ENCODE assay signal across 8 cellular contexts in genomic region chr17:79991140-79991923, GRCh38. TPM values are rescaled to one million over a fixed set of nuclear protein-coding genes. Genes with fewer than 3 reads are reported as not detected.
A peak's percentile ranks its signal among the peaks of the same experiment; 100 is the strongest.
DNase-seq lines count a peak whose midpoint lies in the region; ATAC-seq and TF ChIP-seq lines count a peak whose summit lies in the region.

No MANE protein-coding gene starts in this region.

- intact Hi-C loops in left ventricle myocardium inferior (cut with micrococcal nuclease) (no loop called here), aorta (cut with DNase I) (loop anchor here (2.0 to 5.0 kb wide), 3 partner anchors 149 to 249 kb away; no protein-coding TSS in a partner anchor)

- H3K4me3 ChIP-seq in left ventricle myocardium inferior (peak overlapping the region; percentile 61), aorta (ENCODE audit: low read length in 2 of 2) (no peak overlapping the region)

- no peaks in the 10 kb centered on the region for H3K27me3 Mint-ChIP-seq in activated naive CD8-positive, alpha-beta T cell treated with anti-CD3 and anti-CD28 coated beads, Interleukin-2, amount 50 U/mL, for 24 hours

- peak overlapping the region; percentile 83 for H3K4me3 Mint-ChIP-seq in activated naive CD8-positive, alpha-beta T cell treated with anti-CD3 and anti-CD28 coated beads, Interleukin-2, amount 50 U/mL, for 24 hours

- peak overlapping the region; percentile 72 for H3K27ac ChIP-seq in left ventricle myocardium inferior (replicated peaks)
- H3K27ac ChIP-seq in aorta (ENCODE audit: low read depth in 1 of 2, low read length in 2 of 2) = no peak overlapping the region

- H3K36me3 Mint-ChIP-seq in activated naive CD8-positive, alpha-beta T cell treated with anti-CD3 and anti-CD28 coated beads, Interleukin-2, amount 50 U/mL, for 24 hours (ENCODE audit: low read depth) = no peaks in the 10 kb centered on the region

- H3K36me3 ChIP-seq in ES-I3 (ENCODE audit: insufficient read depth, low read length) (no peaks in the 10 kb centered on the region), left ventricle myocardium inferior (no peaks in the 10 kb centered on the region), aorta (ENCODE audit: control insufficient read depth in 1 of 2, insufficient read depth in 2 of 2, low read length in 1 of 2) (no peaks in the 10 kb centered on the region)

- H3K4me1 ChIP-seq in ES-I3 (ENCODE audit: insufficient read depth, low read length) (peaks cover 42% of the 10 kb centered on the region), left ventricle myocardium inferior (peaks cover 61% of the 10 kb centered on the region), aorta (ENCODE audit: control insufficient read depth in 1 of 2, insufficient read depth in 2 of 2, low read length in 2 of 2) (no peaks in the 10 kb centered on the region)

- H3K27me3 ChIP-seq in left ventricle myocardium inferior (ENCODE audit: low read depth) = no peaks in the 10 kb centered on the region
- H3K27me3 ChIP-seq in aorta (ENCODE audit: control insufficient read depth in 1 of 2, insufficient read depth in 2 of 2, low read length in 1 of 2) = no peaks in the 10 kb centered on the region

- peak overlapping the region; percentile 14 for H3K27ac Mint-ChIP-seq in activated naive CD8-positive, alpha-beta T cell treated with anti-CD3 and anti-CD28 coated beads, Interleukin-2, amount 50 U/mL, for 24 hours

- ATAC-seq in activated naive CD8-positive, alpha-beta T cell treated with anti-CD3 and anti-CD28 coated beads, Interleukin-2, amount 50 U/mL, for 24 hours = peak; percentile 72
- ATAC-seq in aorta (ENCODE audit: low FRiP score) (peak; percentile 74), GM18868 (IDR thresholded peaks at IDR 0.05; ENCODE audit: unreplicated experiment) (no peak)

- H3K9me3 ChIP-seq in ES-I3 (ENCODE audit: control insufficient read depth, insufficient read depth, low read length) (no peaks in the 10 kb centered on the region), left ventricle myocardium inferior (replicated peaks) (no peaks in the 10 kb centered on the region), aorta (ENCODE audit: control insufficient read depth, low read length) (no peaks in the 10 kb centered on the region)

- 29 to 33% methylated on average over 23 to 30 of the region's 30 CpGs for WGBS in aorta, 2 donors

- TF ChIP-seq CTCF in left ventricle myocardium inferior (IDR thresholded peaks at IDR 0.05; ENCODE audit: borderline replicate concordance) = peak; percentile 71

- DNase-seq in NCI-H128 (lab: John Stamatoyannopoulos, UW; ENCODE audit: unreplicated experiment) = peak; percentile 47
- peak; percentile 56 to 85 (median 70) for DNase-seq in T-helper 1 cell
- peak; percentile 87 for DNase-seq in activated naive CD8-positive, alpha-beta T cell treated with anti-CD3 and anti-CD28 coated beads, Interleukin-2, amount 50 U/mL, for 24 hours
- peak; percentile 83 for DNase-seq in left ventricle myocardium inferior
- DNase-seq in putamen (ENCODE audit: low spot score) = peak; percentile 74
- DNase-seq in aorta = peak; percentile 86 to 93

- no peaks in the 10 kb centered on the region for H3K9me3 Mint-ChIP-seq in activated naive CD8-positive, alpha-beta T cell treated with anti-CD3 and anti-CD28 coated beads, Interleukin-2, amount 50 U/mL, for 24 hours

- H3K9ac ChIP-seq in ES-I3 (ENCODE audit: low read depth, low read length) = peak overlapping the region; percentile 56; the same call in 1 of the 2 replicates

- peaks cover 60% of the 10 kb centered on the region for H3K4me1 Mint-ChIP-seq in activated naive CD8-positive, alpha-beta T cell treated with anti-CD3 and anti-CD28 coated beads, Interleukin-2, amount 50 U/mL, for 24 hours

RNA-seq across cellular contexts. Expression of gene TBC1D16, which starts 44.3 kb away (rescaled TPM):
- 15.9 TPM for total RNA-seq in left ventricle myocardium inferior
- 10 to 100 TPM; 42.5 to 43.6 TPM for total RNA-seq in aorta
- 10 to 100 TPM in 1 of 2 donors, 1 to 10 TPM in 1; 6.4 to 12.8 TPM for polyA plus RNA-seq in aorta

RNA-seq across cellular contexts. Expression of gene CCDC40, which starts 45.1 kb away (rescaled TPM):
- total RNA-seq in left ventricle myocardium inferior (7.7 TPM), aorta (10 to 100 TPM in 1 of 2 donors, 1 to 10 TPM in 1; 3.3 to 11.3 TPM)
- 1 to 10 TPM; 2.6 to 6.8 TPM for polyA plus RNA-seq in aorta
